ENCODE assay signal across 30 cellular contexts in the genomic region with DNA sequence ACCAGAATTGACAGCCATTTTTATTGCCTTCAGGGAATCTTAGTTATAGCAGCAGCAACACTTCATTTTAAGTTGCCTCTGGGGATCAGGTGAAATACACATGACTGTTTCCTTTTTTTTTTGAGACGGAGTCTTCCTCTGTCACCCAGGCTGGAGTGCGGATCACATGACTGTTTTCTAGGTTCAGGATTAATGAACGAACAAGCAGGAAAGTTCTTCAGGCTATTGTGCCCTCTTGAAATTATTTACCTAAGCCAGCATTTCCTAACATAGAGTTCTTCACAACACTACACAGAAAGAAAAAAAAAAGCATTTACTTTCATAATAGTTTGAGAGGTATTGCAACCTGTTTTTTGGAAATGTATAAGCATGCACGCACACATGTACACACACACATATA.
"Had no signal": no experiment of that assay in that cellular context is flagged by ENCODE, and none has a peak within 500 bp of the region (broad histone marks: within the 10 kb centered on the region; RNA-seq: fewer than 3 reads in every experiment).

No MANE protein-coding gene starts in this region.

- ATAC-seq: activated CD4-positive, alpha-beta T cell treated with anti-CD3 and anti-CD28 coated beads for 36 hours; activated CD8-positive, alpha-beta memory T cell treated with anti-CD3 and anti-CD28 coated beads, Interleukin-2, amount 10 ng/mL, durations not matched to agents 7 days and 5 days; activated CD8-positive, alpha-beta T cell treated with anti-CD3 and anti-CD28 coated beads, Interleukin-2, amount 10 ng/mL, durations not matched to agents 7 days and 5 days; activated naive CD8-positive, alpha-beta T cell treated with anti-CD3 and anti-CD28 coated beads, Interleukin-2, amount 50 U/mL, for 24 hours; body of pancreas; effector memory CD8-positive, alpha-beta T cell; foreskin keratinocyte; gastrocnemius medialis; heart right ventricle; T-helper 17 cell had no signal

- H3K27ac ChIP-seq: adrenal gland, body of pancreas, esophagus muscularis mucosa, foreskin keratinocyte, gastrocnemius medialis, heart right ventricle had no signal

- H3K27me3 ChIP-seq: adrenal gland, body of pancreas, esophagus muscularis mucosa, foreskin keratinocyte, gastrocnemius medialis, heart right ventricle had no signal

- H3K36me3 ChIP-seq: adrenal gland, esophagus muscularis mucosa, gastrocnemius medialis, heart right ventricle had no signal

- H3K4me3 ChIP-seq: adrenal gland, body of pancreas, esophagus muscularis mucosa, gastrocnemius medialis, heart right ventricle had no signal

- H3K9me3 ChIP-seq: adrenal gland, body of pancreas, gastrocnemius medialis had no signal

- H3K4me1 ChIP-seq: adrenal gland, body of pancreas, esophagus muscularis mucosa, foreskin keratinocyte, gastrocnemius medialis, heart right ventricle had no signal

- DNase-seq: activated CD4-positive, alpha-beta memory T cell treated with anti-CD3 and anti-CD28 coated beads for 36 hours; activated CD4-positive, alpha-beta T cell treated with anti-CD3 and anti-CD28 coated beads for 36 hours; activated CD4-positive, alpha-beta T cell treated with anti-CD3 and anti-CD28 coated beads, Interleukin-2, amount 10 ng/mL, durations not matched to agents 24 days and 14 days; activated CD4-positive, CD25-positive, alpha-beta regulatory T cell; activated CD4-positive, CD25-positive, alpha-beta regulatory T cell treated with anti-CD3 and anti-CD28 coated beads, Interleukin-2, amount 50 U/mL, for 72 hours; activated CD8-positive, alpha-beta memory T cell treated with anti-CD3 and anti-CD28 coated beads, Interleukin-2, amount 10 ng/mL, durations not matched to agents 7 days and 5 days; activated CD8-positive, alpha-beta memory T cell treated with anti-CD3 and anti-CD28 coated beads, Interleukin-2, amount 50 U/mL, for 4 hours; activated CD8-positive, alpha-beta T cell treated with anti-CD3 and anti-CD28 coated beads, Interleukin-2, amount 10 ng/mL, durations not matched to agents 7 days and 5 days; activated effector memory CD4-positive, alpha-beta T cell treated with anti-CD3 and anti-CD28 coated beads, Interleukin-2, amount 50 U/mL, for 16 hours; activated naive CD4-positive, alpha-beta T cell treated with anti-CD3 and anti-CD28 coated beads for 36 hours; activated naive CD8-positive, alpha-beta T cell treated with anti-CD3 and anti-CD28 coated beads for 36 hours; activated naive CD8-positive, alpha-beta T cell treated with anti-CD3 and anti-CD28 coated beads, Interleukin-2, amount 50 U/mL, for 24 hours; activated T-cell treated with anti-CD3 and anti-CD28 coated beads, Interleukin-2, amount 50 U/mL, for 1 hour; activated T-cell treated with anti-CD3 and anti-CD28 coated beads, Interleukin-2, amount 50 U/mL, for 48 hours; adrenal gland; amygdala; aorta; body of pancreas; caudate nucleus; cortex of kidney; dermis blood vessel endothelial cell; effector CD4-positive, alpha-beta T cell; effector memory CD8-positive, alpha-beta T cell; erythroblast; foreskin keratinocyte; gastrocnemius medialis; heart right ventricle; T-helper 17 cell; T1000 had no signal
